ENCODE assay signal across 10 cellular contexts in the genomic region with DNA sequence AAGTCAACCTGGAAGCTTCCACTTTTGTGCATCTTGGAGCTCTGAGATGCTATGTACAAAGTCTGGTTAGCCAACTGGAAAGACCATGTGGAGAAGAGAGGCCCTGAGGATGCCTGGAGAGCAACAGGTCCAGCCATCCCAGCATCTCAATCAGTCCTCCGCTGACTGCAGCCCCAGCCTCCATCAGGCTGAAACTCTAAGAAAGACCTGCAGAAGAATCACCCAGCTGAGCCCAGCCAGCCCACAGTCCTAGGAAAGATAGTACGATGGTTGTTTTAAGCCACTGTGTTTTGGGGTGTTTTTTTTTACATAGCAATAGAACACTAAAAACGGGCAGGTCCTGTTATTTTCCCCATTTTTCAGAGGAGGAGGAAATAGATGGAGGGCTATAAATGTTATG.
"Had no signal": no experiment of that assay in that cellular context is flagged by ENCODE, and none has a peak within 500 bp of the region (broad histone marks: within the 10 kb centered on the region; RNA-seq: fewer than 3 reads in every experiment).

No MANE protein-coding gene starts in this region.

- H3K9me3 ChIP-seq: HAP-1 had no signal

- H2AFZ ChIP-seq: GM23248 had no signal

- H3K27ac Mint-ChIP-seq: H9, HFFc6 had no signal

- FAIRE-seq: H1, H54 had no signal

- H3K36me3 ChIP-seq: HAP-1 had no signal

- H3K4me3 ChIP-seq: GM23248, HAP-1 had no signal

- ATAC-seq: HCT116 had no signal

- DNase-seq: GM23248, GOT3, H7, H9, HCEC 1CT, HFFc6 had no signal

- H3K4me3 Mint-ChIP-seq: H9, HFFc6 had no signal

- H3K27ac ChIP-seq: GM23248 had no signal

- H3K9ac ChIP-seq: GM23248 had no signal
